In genomic region chr10:131492211-131492610, GRCh38 we compare ENCODE assay signal across 25 cellular contexts.
"Had no signal": no experiment of that assay in that cellular context is flagged by ENCODE, and none has a peak within 500 bp of the region (broad histone marks: within the 10 kb centered on the region; RNA-seq: fewer than 3 reads in every experiment).

No MANE protein-coding gene starts in this region.

- H3K27ac ChIP-seq: coronary artery, dorsolateral prefrontal cortex, esophagus squamous epithelium, gastrocnemius medialis, heart right ventricle, left lung, lower lobe of right lung had no signal

- H3K27ac Mint-ChIP-seq: immature natural killer cell, mesothelial cell of epicardium, naive B cell had no signal

- H3K36me3 ChIP-seq: esophagus squamous epithelium, gastrocnemius medialis, heart right ventricle, left lung, lower lobe of right lung had no signal

- H3K27me3 ChIP-seq: dorsolateral prefrontal cortex, esophagus squamous epithelium, gastrocnemius medialis, left lung had no signal

- H3K9me3 ChIP-seq: esophagus squamous epithelium, gastrocnemius medialis, heart right ventricle, left lung had no signal

- FAIRE-seq: colon, endothelial cell of umbilical vein, keratinocyte had no signal

- DNase-seq: dermis blood vessel endothelial cell; dorsolateral prefrontal cortex; effector CD4-positive, alpha-beta T cell; effector memory CD4-positive, alpha-beta T cell; esophagus squamous epithelium; foreskin fibroblast; foreskin melanocyte; gastrocnemius medialis; glutamatergic neuron; head of caudate nucleus; heart right ventricle; hippocampal formation; immature natural killer cell; left cardiac atrium; left lung; left ventricle myocardium superior; lower lobe of right lung; mesenchymal stem cell; mucosa of descending colon; naive B cell had no signal

- H3K4me1 Mint-ChIP-seq: immature natural killer cell, mesothelial cell of epicardium, naive B cell had no signal

- H3K36me3 Mint-ChIP-seq: immature natural killer cell, mesothelial cell of epicardium, naive B cell had no signal

- H3K4me3 Mint-ChIP-seq: immature natural killer cell, mesothelial cell of epicardium had no signal

- H3K4me1 ChIP-seq: esophagus squamous epithelium, gastrocnemius medialis, heart right ventricle, left lung, lower lobe of right lung had no signal

- H3K4me3 ChIP-seq: coronary artery, dorsolateral prefrontal cortex, esophagus squamous epithelium, gastrocnemius medialis, heart right ventricle, left lung, lower lobe of right lung, mucosa of descending colon had no signal

- ATAC-seq: gastrocnemius medialis, heart right ventricle, left cardiac atrium, left lung, left ventricle myocardium superior, lower lobe of right lung, mucosa of descending colon had no signal
